In the genomic region with DNA sequence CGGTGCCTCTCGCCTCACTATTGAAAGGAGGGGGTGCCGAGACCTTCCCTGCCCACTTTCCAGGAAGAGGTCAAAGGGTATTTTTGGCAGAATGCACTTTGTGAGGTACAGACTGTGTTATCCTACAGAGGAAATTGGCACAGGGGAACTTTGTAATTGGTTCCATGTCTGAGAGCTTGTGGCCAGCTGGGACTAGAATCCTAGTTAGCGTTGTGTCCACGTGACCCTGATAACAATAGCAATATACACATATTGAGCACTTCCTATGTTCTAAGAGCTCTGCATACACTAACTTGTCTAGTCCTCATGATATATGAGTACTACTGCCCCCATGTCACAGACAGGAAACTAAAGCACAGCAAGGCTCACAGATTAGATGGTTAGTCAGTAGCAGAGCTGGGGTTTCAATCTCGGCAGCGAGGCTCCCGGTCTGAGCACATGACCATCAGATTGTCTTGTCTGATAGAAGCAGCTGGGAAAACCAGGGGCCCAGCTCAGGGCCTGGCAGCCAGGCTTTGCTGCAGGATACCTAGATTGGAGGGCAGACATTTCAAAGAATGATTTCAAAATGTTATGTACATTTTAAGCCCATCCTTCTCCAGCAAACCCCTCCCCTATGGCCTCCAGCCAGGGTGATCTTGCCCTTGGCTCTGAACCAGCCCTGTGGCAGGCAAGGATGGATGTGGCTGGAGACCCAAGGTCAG, we compare ENCODE assay signal across 8 cellular contexts. TPM values are rescaled to one million over a fixed set of nuclear protein-coding genes. Genes with fewer than 3 reads are reported as not detected.
DNase-seq lines count a peak whose midpoint lies in the region; ATAC-seq and TF ChIP-seq lines count a peak whose summit lies in the region.

No MANE protein-coding gene starts in this region.

- H2AFZ ChIP-seq in OCI-LY1 (ENCODE audit: low read length) (no peak overlapping the region), hepatocyte (peak overlapping the region; percentile 55), smooth muscle cell (ENCODE audit: low read depth) (no peak overlapping the region)

- peak overlapping the region; percentile 89 for H3K4me3 ChIP-seq in CD8-positive, alpha-beta T cell (ENCODE audit: low read depth, low read length)
- peak overlapping the region; percentile 39 for H3K4me3 ChIP-seq in OCI-LY1 (ENCODE audit: low read depth, low read length, poor library complexity, severe bottlenecking)
- no peak overlapping the region for H3K4me3 ChIP-seq in hepatocyte
- peak overlapping the region; percentile 51 for H3K4me3 ChIP-seq in smooth muscle cell

- CTCF ChIA-PET in CD8-positive, alpha-beta T cell (lab: Charles Lee), result interaction anchor here (0.7 to 4.2 kb wide), 18 partner anchors 9 to 103 kb away, joined by 3 to 27 read pairs (median 4); partner anchors contain the start of gene MAPK14

- peak overlapping the region; percentile 57 for H3K4me2 ChIP-seq in OCI-LY1 (ENCODE audit: low read length)
- H3K4me2 ChIP-seq in hepatocyte, result peak overlapping the region; percentile 84
- peak overlapping the region; percentile 87 for H3K4me2 ChIP-seq in smooth muscle cell

- 9% methylated on average over 8 of the region's 8 CpGs for WGBS in hepatocyte (ENCODE audit: low lambda C conversion rate, missing lambda C conversion rate)
- WGBS in smooth muscle cell (ENCODE audit: low lambda C conversion rate), result 8% methylated on average over 8 of the region's 8 CpGs

- intact Hi-C loops in CD8-positive, alpha-beta T cell (cut with DNase I, micrococcal nuclease), result loop anchor here (1.0 to 5.0 kb wide), 4 partner anchors 11 to 874 kb away; partner anchors contain the start of genes BRPF3 (in 1 of the 2) and ZNF76 (in 1 of the 2)

- no peaks in the 10 kb centered on the region for H3K9me2 ChIP-seq in OCI-LY1 (ENCODE audit: low read depth, low read length)
- no peaks in the 10 kb centered on the region for H3K9me2 ChIP-seq in hepatocyte (replicated peaks; ENCODE audit: insufficient read depth)

- H3K4me1 Mint-ChIP-seq in CD8-positive, alpha-beta T cell (ENCODE audit: low read depth), result peaks cover 54% of the 10 kb centered on the region

- H3K36me3 ChIP-seq in CD8-positive, alpha-beta T cell (ENCODE audit: insufficient read depth, low read length), result peaks cover 14% of the 10 kb centered on the region
- H3K36me3 ChIP-seq in OCI-LY1 (ENCODE audit: insufficient read depth, low read length), result no peaks in the 10 kb centered on the region
- H3K36me3 ChIP-seq in hepatocyte (replicated peaks; ENCODE audit: insufficient read depth, low read depth), result no peaks in the 10 kb centered on the region
- no peaks in the 10 kb centered on the region for H3K36me3 ChIP-seq in smooth muscle cell (ENCODE audit: low read depth)

- peak overlapping the region; percentile 88 for H3K4me3 Mint-ChIP-seq in CD8-positive, alpha-beta T cell

- no peaks in the 10 kb centered on the region for H3K9me3 Mint-ChIP-seq in CD8-positive, alpha-beta T cell
- no peaks in the 10 kb centered on the region for H3K9me3 Mint-ChIP-seq in activated naive CD4-positive, alpha-beta T cell treated with anti-CD3 and anti-CD28 coated beads, Interleukin-2, amount 50 U/mL, for 72 hours

- H3K27me3 ChIP-seq in CD8-positive, alpha-beta T cell (ENCODE audit: insufficient read depth, low read length), result no peaks in the 10 kb centered on the region
- no peaks in the 10 kb centered on the region for H3K27me3 ChIP-seq in OCI-LY1 (ENCODE audit: insufficient read depth, low read length)
- no peaks in the 10 kb centered on the region for H3K27me3 ChIP-seq in hepatocyte
- no peaks in the 10 kb centered on the region for H3K27me3 ChIP-seq in smooth muscle cell (ENCODE audit: low read depth)

- H3K36me3 Mint-ChIP-seq in CD8-positive, alpha-beta T cell, result peaks cover 35% of the 10 kb centered on the region
- H3K36me3 Mint-ChIP-seq in activated naive CD4-positive, alpha-beta T cell treated with anti-CD3 and anti-CD28 coated beads, Interleukin-2, amount 50 U/mL, for 72 hours, result peaks cover 14% of the 10 kb centered on the region in 2 donors

- H3K9ac ChIP-seq in OCI-LY1 (ENCODE audit: low read length), result no peak overlapping the region
- peak overlapping the region; percentile 10 for H3K9ac ChIP-seq in smooth muscle cell (ENCODE audit: low read depth)

- no peak for TF ChIP-seq CTCF in CD8-positive, alpha-beta T cell (IDR thresholded peaks at IDR 0.05)
- no peak for TF ChIP-seq CTCF in OCI-LY1 (IDR thresholded peaks at IDR 0.05; ENCODE audit: low read length)
- no peak for TF ChIP-seq CTCF in hepatocyte (IDR thresholded peaks at IDR 0.05; ENCODE audit: poor library complexity)
- no peak for TF ChIP-seq CTCF in smooth muscle cell (IDR thresholded peaks at IDR 0.05; ENCODE audit: borderline replicate concordance, insufficient read depth, poor library complexity, severe bottlenecking)

- H3K9me3 ChIP-seq in CD8-positive, alpha-beta T cell (ENCODE audit: low read length), result no peaks in the 10 kb centered on the region
- H3K9me3 ChIP-seq in OCI-LY1 (ENCODE audit: low read length), result no peaks in the 10 kb centered on the region
- no peaks in the 10 kb centered on the region for H3K9me3 ChIP-seq in hepatocyte (ENCODE audit: low read depth)
- no peaks in the 10 kb centered on the region for H3K9me3 ChIP-seq in smooth muscle cell (replicated peaks; ENCODE audit: low read depth)

- POLR2A ChIA-PET in CD8-positive, alpha-beta T cell (lab: Charles Lee), result interaction anchor here (0.6 to 4.8 kb wide), 13 partner anchors 8 to 159 kb away, joined by 3 to 42 read pairs (median 6); partner anchors contain the start of gene MAPK14

- DNase-seq in CD8-positive, alpha-beta T cell, result peak in 6 of 7 experiments; percentile 22 to 57 (median 44)
- peak; percentile 51 to 74 for DNase-seq in activated naive CD4-positive, alpha-beta T cell treated with anti-CD3 and anti-CD28 coated beads, Interleukin-2, amount 50 U/mL, for 72 hours (ENCODE audit: low spot score in 2 of 2)
- DNase-seq in hepatocyte (ENCODE audit: low spot score) (peak; percentile 84), smooth muscle cell (lab: John Stamatoyannopoulos, UW; ENCODE audit: unreplicated experiment) (no peak), cerebellar cortex (ENCODE audit: low spot score) (no peak)

- no peaks in the 10 kb centered on the region for H3K79me2 ChIP-seq in OCI-LY1 (ENCODE audit: insufficient read depth, low read length)
- peaks cover 15% of the 10 kb centered on the region for H3K79me2 ChIP-seq in hepatocyte
- no peaks in the 10 kb centered on the region for H3K79me2 ChIP-seq in smooth muscle cell (ENCODE audit: low read depth)

- H3F3A ChIP-seq in OCI-LY1 (ENCODE audit: insufficient read depth, low read length), result no peaks in the 10 kb centered on the region
- H3F3A ChIP-seq in smooth muscle cell (ENCODE audit: low read depth), result peaks cover 9% of the 10 kb centered on the region

- H3K27ac ChIP-seq in CD8-positive, alpha-beta T cell (ENCODE audit: low read depth, low read length), result peak overlapping the region; percentile 81
- no peak overlapping the region for H3K27ac ChIP-seq in OCI-LY1 (ENCODE audit: low read depth, low read length, poor library complexity, severe bottlenecking)
- peak overlapping the region; percentile 100 for H3K27ac ChIP-seq in hepatocyte
- peak overlapping the region; percentile 66 for H3K27ac ChIP-seq in smooth muscle cell (ENCODE audit: low read depth)

- H3K27ac Mint-ChIP-seq in CD8-positive, alpha-beta T cell, result peak overlapping the region; percentile 95
- H3K27ac Mint-ChIP-seq in activated naive CD4-positive, alpha-beta T cell treated with anti-CD3 and anti-CD28 coated beads, Interleukin-2, amount 50 U/mL, for 72 hours, result peak overlapping the region; percentile 88 to 93

- peak; percentile 71 for ATAC-seq in CD8-positive, alpha-beta T cell
- ATAC-seq in GM19397 (IDR thresholded peaks at IDR 0.05; ENCODE audit: unreplicated experiment) (peak; percentile 75), HG03432 (IDR thresholded peaks at IDR 0.05; ENCODE audit: unreplicated experiment) (peak; percentile 89)
- peak; percentile 78 to 84 for ATAC-seq in activated naive CD4-positive, alpha-beta T cell treated with anti-CD3 and anti-CD28 coated beads, Interleukin-2, amount 50 U/mL, for 72 hours

- peaks cover 48% of the 10 kb centered on the region for H3K4me1 ChIP-seq in CD8-positive, alpha-beta T cell (ENCODE audit: insufficient read depth, low read length)
- peaks cover 18% of the 10 kb centered on the region for H3K4me1 ChIP-seq in OCI-LY1 (ENCODE audit: insufficient read depth, low read length, severe bottlenecking)
- H3K4me1 ChIP-seq in hepatocyte (ENCODE audit: insufficient read depth), result peaks cover 29% of the 10 kb centered on the region
- H3K4me1 ChIP-seq in smooth muscle cell (ENCODE audit: low read depth), result peaks cover 12% of the 10 kb centered on the region

- H4K20me1 ChIP-seq in OCI-LY1 (ENCODE audit: insufficient read depth, low read length), result no peaks in the 10 kb centered on the region
- no peaks in the 10 kb centered on the region for H4K20me1 ChIP-seq in hepatocyte (ENCODE audit: insufficient read depth, poor library complexity, severe bottlenecking)
- no peaks in the 10 kb centered on the region for H4K20me1 ChIP-seq in smooth muscle cell (ENCODE audit: low read depth)

- H3K27me3 Mint-ChIP-seq in CD8-positive, alpha-beta T cell (ENCODE audit: low read depth), result no peaks in the 10 kb centered on the region

RNA-seq across cellular contexts. Expression of gene MAPK13, which starts 1.4 kb away (rescaled TPM):
- 10 to 100 TPM; 43.2 to 45.1 TPM for total RNA-seq in CD8-positive, alpha-beta T cell
- total RNA-seq in activated naive CD4-positive, alpha-beta T cell treated with anti-CD3 and anti-CD28 coated beads, Interleukin-2, amount 50 U/mL, for 72 hours, result 10 to 100 TPM; 33.6 to 58.9 TPM
- total RNA-seq in hepatocyte (41.2 and 43.6 TPM in 2 replicates), smooth muscle cell (10.8 and 11.3 TPM in 2 replicates)
- polyA plus RNA-seq in hepatocyte (47.6 and 50.2 TPM in 2 replicates), smooth muscle cell (8.4 and 16.8 TPM in 2 replicates)

Comparison
In these comparisons a context has a peak if more than half of its experiments do, and no peak if none do; other contexts are left out.
1. DNase-seq: peak in CD8-positive, alpha-beta T cell (6 of 7), activated naive CD4-positive, alpha-beta T cell treated with anti-CD3 and anti-CD28 coated beads, Interleukin-2, amount 50 U/mL, for 72 hours (2 of 2) and hepatocyte (single experiment); none in smooth muscle cell (single experiment) and cerebellar cortex (single experiment).
2. Peak in every context shown above with its lines, with median percentiles within 50 percentile points of each other: ATAC-seq and H3K4me2 ChIP-seq.